ENCODE assay signal across 9 cellular contexts in the genomic region with DNA sequence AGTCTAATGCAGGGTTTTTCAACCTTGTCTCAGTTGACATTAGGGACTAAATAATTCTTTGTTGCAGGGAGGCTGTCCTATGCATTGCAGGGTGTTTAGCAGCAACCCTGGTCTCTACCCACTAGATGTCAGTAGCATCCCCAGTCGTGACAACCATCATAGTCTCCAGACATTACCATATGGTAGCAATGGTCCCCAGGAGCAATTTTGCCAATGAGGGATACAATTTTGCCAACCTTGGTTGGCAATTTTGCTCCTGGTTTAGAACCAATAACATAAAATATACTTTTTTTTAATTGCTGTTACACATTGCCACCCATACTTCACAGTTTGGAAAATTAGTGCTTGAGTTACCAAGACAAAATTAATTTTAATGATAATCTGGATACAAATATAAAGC. TPM values are rescaled to one million over a fixed set of nuclear protein-coding genes. Genes with fewer than 3 reads are reported as not detected.
DNase-seq lines count a peak whose midpoint lies in the region; ATAC-seq and TF ChIP-seq lines count a peak whose summit lies in the region.
"Had no signal": no experiment of that assay in that cellular context is flagged by ENCODE, and none has a peak within 500 bp of the region (broad histone marks: within the 10 kb centered on the region; RNA-seq: fewer than 3 reads in every experiment).

No MANE protein-coding gene starts in this region.

- ATAC-seq in foreskin keratinocyte = peak; percentile 70

- H3K9me3 ChIP-seq in HAP-1 = no peaks in the 10 kb centered on the region
- H3K9me3 ChIP-seq in WERI-Rb-1 (ENCODE audit: severe bottlenecking) = no peaks in the 10 kb centered on the region

- in situ Hi-C loops in HAP-1 (cut with MboI; ENCODE audit: low sequenced_read_pairs) = no loop called here

- H3K27me3 ChIP-seq in HAP-1 (ENCODE audit: low read depth) = peaks cover 11% of the 10 kb centered on the region
- H3K27me3 ChIP-seq in WERI-Rb-1 (ENCODE audit: insufficient read depth, low read depth, severe bottlenecking) = no peaks in the 10 kb centered on the region
- H3K27me3 ChIP-seq in foreskin keratinocyte = no peaks in the 10 kb centered on the region

- H3K27ac ChIP-seq in WERI-Rb-1 (no peak overlapping the region), foreskin keratinocyte (no peak overlapping the region)
- H3K27ac ChIP-seq: skin epidermis had no signal

- no peaks in the 10 kb centered on the region for H3K4me1 ChIP-seq in HAP-1
- H3K4me1 ChIP-seq in foreskin keratinocyte = peaks cover 46% of the 10 kb centered on the region

- peak; percentile 82 for TF ChIP-seq CTCF in AG09309 (IDR thresholded peaks at IDR 0.05; ENCODE audit: control insufficient read depth, insufficient read depth, low read depth, low read length, missing control alignments)
- TF ChIP-seq CTCF in GM10266 (IDR thresholded peaks at IDR 0.05; ENCODE audit: control insufficient read depth, insufficient read depth, low read depth, missing control alignments) = peak; percentile 63
- peak; percentile 77 for TF ChIP-seq CTCF in WERI-Rb-1 (IDR thresholded peaks at IDR 0.05; ENCODE audit: low read depth, low read length)
- TF ChIP-seq CTCF in foreskin keratinocyte (conservative IDR thresholded peaks at IDR 0.05) = peak; percentile 88

- H3K4me3 ChIP-seq in AG09309 (ENCODE audit: control insufficient read depth, low read depth, low read length) (no peak overlapping the region), HAP-1 (no peak overlapping the region), WERI-Rb-1 (ENCODE audit: low read depth, low read length) (no peak overlapping the region)
- H3K4me3 ChIP-seq: skin epidermis had no signal

- H3K36me3 ChIP-seq in HAP-1 (replicated peaks) (no peaks in the 10 kb centered on the region), WERI-Rb-1 (no peaks in the 10 kb centered on the region)

- DNase-seq in AG09309 (ENCODE audit: low read depth) (no peak), GM10266 (ENCODE audit: extremely low spot score) (peak; percentile 25), HAP-1 (ENCODE audit: low spot score in 2 of 2) (peak; percentile 19 to 44), LHCN-M2 (ENCODE audit: low read depth) (peak; percentile 77), WERI-Rb-1 (peak; percentile 49), foreskin keratinocyte (peak in 1 of 2 donors; percentile 64), renal cortical epithelial cell (ENCODE audit: low read depth) (peak; percentile 60), cerebellum (ENCODE audit: low spot score) (no peak)

RNA-seq across cellular contexts. Expression of a gene that starts 6.0 kb away (rescaled TPM):
- total RNA-seq in LHCN-M2 (2014; rRNA removed) (2.9 and 4.1 TPM in 2 replicates), foreskin keratinocyte (23.7 and 29.1 TPM in 2 replicates), renal cortical epithelial cell (2.0 and 35.9 TPM in 2 replicates), cerebellum (1.8 TPM)
- polyA plus RNA-seq in LHCN-M2 (2012) = 0.01 TPM
- polyA plus RNA-seq in foreskin keratinocyte = 6.2 and 6.3 TPM in 2 replicates

Comparison
In these comparisons a context has a peak if more than half of its experiments do, and no peak if none do; other contexts are left out.
1. DNase-seq: peak in GM10266 (single experiment), HAP-1 (2 of 2), LHCN-M2 (single experiment), WERI-Rb-1 (single experiment) and renal cortical epithelial cell (single experiment); none in AG09309 (single experiment) and cerebellum (single experiment).
2. Peak in every context shown above with its lines, with median percentiles within 50 percentile points of each other: CTCF ChIP-seq.